Comparison of ENCODE assay signal across 18 cellular contexts in genomic region chr3:187593347-187593850, GRCh38.
DNase-seq lines count a peak whose midpoint lies in the region; FAIRE-seq and TF ChIP-seq lines count a peak whose summit lies in the region.
"Had no signal": no experiment of that assay in that cellular context is flagged by ENCODE, and none has a peak within 500 bp of the region (broad histone marks: within the 10 kb centered on the region; RNA-seq: fewer than 3 reads in every experiment).

No MANE protein-coding gene starts in this region.

- DNase-seq in H54 (ENCODE audit: insufficient read length, low spot score): no peak
- peak; percentile 27 for DNase-seq in HT1080 (ENCODE audit: low read depth)
- peak; percentile 61 for DNase-seq in left kidney (ENCODE audit: low read depth, low spot score)
- peak; percentile 41 for DNase-seq in renal cortical epithelial cell (ENCODE audit: low read depth)
- DNase-seq in spleen: no peak
- DNase-seq in mesenteric fat pad (ENCODE audit: low spot score): no peak
- no peak for DNase-seq in AML-193 (lab: John Stamatoyannopoulos, UW)
- DNase-seq: BE2C; C1 segment of cervical spinal cord; CD4-positive, CD25-positive, alpha-beta regulatory T cell; CD8-positive, alpha-beta memory T cell; COR-L47; DMS 273 treated with DMSO at 0.1 percent for 48 hours; DMS53; DND-41; EL; HFFc6 had no signal

- intact Hi-C loops in spleen (cut with DNase I; ENCODE audit: low total_unique reads): no loop called here

- no peaks in the 10 kb centered on the region for H3K36me3 ChIP-seq in spleen
- H3K36me3 ChIP-seq: BE2C had no signal

- 68 to 85% (median 79%) methylated on average over 7 of the region's 7 CpGs for WGBS in spleen, 5 donors

- no peaks in the 10 kb centered on the region for H3K9me3 ChIP-seq in spleen
- H3K9me3 ChIP-seq: BE2C had no signal

- no peak for TF ChIP-seq CTCF in spleen (IDR thresholded peaks at IDR 0.05 in 8 of 11, conservative IDR thresholded peaks at IDR 0.05 in 3 of 11)

- no peak overlapping the region for H3K27ac ChIP-seq in spleen

- no peak overlapping the region for H3K4me3 ChIP-seq in spleen
- H3K4me3 ChIP-seq: GM12878 had no signal

- peaks cover 0 to 34% (median 0%) of the 10 kb centered on the region in 7 donors for H3K27me3 ChIP-seq in spleen (replicated peaks in 1 of 7)
- H3K27me3 ChIP-seq: BE2C had no signal

- TF ChIP-seq POLR2A in H54 (IDR thresholded peaks at IDR 0.05; ENCODE audit: low read depth, low read length): no peak
- TF ChIP-seq POLR2A in spleen (IDR thresholded peaks at IDR 0.05): no peak

- peak; percentile 33 for FAIRE-seq in H54 (lab: Jason Lieb, UNC)
- FAIRE-seq: GM12878 had no signal

- H3K4me1 ChIP-seq in spleen: no peaks in the 10 kb centered on the region
- H3K4me1 ChIP-seq: BE2C had no signal

Comparison
In these comparisons a context has a peak if more than half of its experiments do, and no peak if none do; other contexts are left out.
1. DNase-seq: peak in HT1080 (single experiment), left kidney (single experiment) and renal cortical epithelial cell (single experiment); none in H54 (single experiment), spleen (single experiment), mesenteric fat pad (single experiment) and AML-193 (0 of 2).